Comparison of ENCODE assay signal across 14 cellular contexts in the genomic region with DNA sequence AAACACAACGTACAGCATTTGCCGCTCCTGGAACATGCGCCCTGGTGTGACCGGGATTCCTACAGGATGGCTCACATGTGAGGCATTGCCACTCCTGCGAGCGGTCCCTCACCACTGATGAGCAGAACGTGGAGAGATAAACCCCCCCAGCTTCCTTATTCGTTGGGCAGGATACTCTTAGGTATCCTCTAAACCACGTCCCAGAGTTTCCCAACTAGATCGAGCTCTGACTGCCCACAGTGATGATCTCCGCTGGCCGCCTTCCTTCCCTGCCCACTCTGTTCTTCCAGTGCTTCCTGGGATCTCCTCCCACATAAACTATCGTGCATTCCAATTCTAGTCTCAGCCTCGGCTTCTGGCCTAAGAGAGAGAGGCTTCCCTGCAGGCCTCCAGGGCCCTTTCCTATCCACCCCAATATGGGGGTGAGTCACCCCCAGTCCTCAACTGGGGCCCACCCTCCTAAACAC.
DNase-seq lines count a peak whose midpoint lies in the region; ATAC-seq and TF ChIP-seq lines count a peak whose summit lies in the region.
"Had no signal": no experiment of that assay in that cellular context is flagged by ENCODE, and none has a peak within 500 bp of the region (broad histone marks: within the 10 kb centered on the region; RNA-seq: fewer than 3 reads in every experiment).

No MANE protein-coding gene starts in this region.

- H3K36me3 Mint-ChIP-seq in endodermal cell (ENCODE audit: low read depth) = peaks cover 48% of the 10 kb centered on the region
- H3K36me3 Mint-ChIP-seq: naive thymus-derived CD4-positive, alpha-beta T cell; stimulated activated naive B cell treated with anti-CD40 and anti-IgM and Interleukin-4, amounts not matched to agents 10 μg/mL and 1 μg/mL and 100 μg/mL, for 72 hours had no signal

- no peaks in the 10 kb centered on the region for H3K4me1 Mint-ChIP-seq in endodermal cell
- H3K4me1 Mint-ChIP-seq: naive thymus-derived CD4-positive, alpha-beta T cell had no signal

- H3K36me3 ChIP-seq in endodermal cell (ENCODE audit: control insufficient read depth, insufficient read depth, low read length) = peaks cover 41% of the 10 kb centered on the region

- no peaks in the 10 kb centered on the region for H3K9me3 ChIP-seq in endodermal cell (ENCODE audit: control insufficient read depth, low read length)

- H3K9ac ChIP-seq in endodermal cell (ENCODE audit: extremely low read depth, low read length, poor library complexity, severe bottlenecking) = no peak overlapping the region

- H3K27ac Mint-ChIP-seq in endodermal cell = no peak overlapping the region
- H3K27ac Mint-ChIP-seq: naive thymus-derived CD4-positive, alpha-beta T cell; stimulated activated naive B cell treated with anti-CD40 and anti-IgM and Interleukin-4, amounts not matched to agents 10 μg/mL and 1 μg/mL and 100 μg/mL, for 72 hours had no signal

- DNase-seq in AG08396 (ENCODE audit: low spot score) = peak; percentile 48
- peak; percentile 93 for DNase-seq in RPMI7951 (ENCODE audit: low read depth)
- no peak for DNase-seq in endodermal cell
- DNase-seq in occipital lobe (lab: John Stamatoyannopoulos, UW) = peak; percentile 58
- no peak for DNase-seq in GDM1 (lab: John Stamatoyannopoulos, UW)
- DNase-seq in activated CD8-positive, alpha-beta memory T cell treated with anti-CD3 and anti-CD28 coated beads for 24 hours = no peak
- no peak for DNase-seq in NCI-H2081 (lab: John Stamatoyannopoulos, UW)
- DNase-seq: activated effector memory CD4-positive, alpha-beta T cell treated with anti-CD3 and anti-CD28 coated beads, Interleukin-2, amount 50 U/mL, for 16 hours; effector CD4-positive, alpha-beta T cell; naive thymus-derived CD4-positive, alpha-beta T cell; NCI-H345; stimulated activated naive B cell treated with anti-CD40 and anti-IgM and Interleukin-4, amounts not matched to agents 10 μg/mL and 1 μg/mL and 100 μg/mL, for 72 hours had no signal

- no peak for ATAC-seq in HG03442 (IDR thresholded peaks at IDR 0.05; ENCODE audit: unreplicated experiment)
- ATAC-seq: activated CD4-positive, CD25-positive, alpha-beta regulatory T cell treated with anti-CD3 and anti-CD28 coated beads, Interleukin-2, amount 50 U/mL, for 24 hours; naive thymus-derived CD4-positive, alpha-beta T cell; stimulated activated naive B cell treated with anti-CD40 and anti-IgM and Interleukin-4, amounts not matched to agents 10 μg/mL and 1 μg/mL and 100 μg/mL, for 72 hours had no signal

- no peaks in the 10 kb centered on the region for H3K4me1 ChIP-seq in endodermal cell (ENCODE audit: control insufficient read depth, insufficient read depth, low read length)

- H3K4me3 ChIP-seq in endodermal cell (ENCODE audit: low read length) = no peak overlapping the region

- H3K9me3 Mint-ChIP-seq in endodermal cell = no peaks in the 10 kb centered on the region
- H3K9me3 Mint-ChIP-seq: naive thymus-derived CD4-positive, alpha-beta T cell; stimulated activated naive B cell treated with anti-CD40 and anti-IgM and Interleukin-4, amounts not matched to agents 10 μg/mL and 1 μg/mL and 100 μg/mL, for 72 hours had no signal

- H3K27me3 ChIP-seq in endodermal cell (ENCODE audit: control insufficient read depth, insufficient read depth, low read length, poor library complexity, severe bottlenecking) = no peaks in the 10 kb centered on the region

- H3K27ac ChIP-seq in endodermal cell (ENCODE audit: low read depth, low read length) = peak overlapping the region; percentile 33

- 75 to 90% methylated on average over 14 of the region's 14 CpGs for WGBS in endodermal cell (ENCODE audit: insufficient coverage in 1 of 2, insufficient read length in 1 of 2), 2 experiments

- TF ChIP-seq CTCF in endodermal cell (conservative IDR thresholded peaks at IDR 0.05) = no peak

- H3K27me3 Mint-ChIP-seq in endodermal cell (ENCODE audit: insufficient read depth) = no peaks in the 10 kb centered on the region

- no peak overlapping the region for H3K4me3 Mint-ChIP-seq in endodermal cell
- H3K4me3 Mint-ChIP-seq: naive thymus-derived CD4-positive, alpha-beta T cell; stimulated activated naive B cell treated with anti-CD40 and anti-IgM and Interleukin-4, amounts not matched to agents 10 μg/mL and 1 μg/mL and 100 μg/mL, for 72 hours had no signal

Comparison
In these comparisons a context has a peak if more than half of its experiments do, and no peak if none do; other contexts are left out.
1. DNase-seq: peak in AG08396 (single experiment), RPMI7951 (single experiment) and occipital lobe (single experiment); none in endodermal cell (single experiment), GDM1 (single experiment), activated CD8-positive, alpha-beta memory T cell treated with anti-CD3 and anti-CD28 coated beads for 24 hours (single experiment) and NCI-H2081 (0 of 2).